Comparison of ENCODE assay signal across 10 cellular contexts in the genomic region with DNA sequence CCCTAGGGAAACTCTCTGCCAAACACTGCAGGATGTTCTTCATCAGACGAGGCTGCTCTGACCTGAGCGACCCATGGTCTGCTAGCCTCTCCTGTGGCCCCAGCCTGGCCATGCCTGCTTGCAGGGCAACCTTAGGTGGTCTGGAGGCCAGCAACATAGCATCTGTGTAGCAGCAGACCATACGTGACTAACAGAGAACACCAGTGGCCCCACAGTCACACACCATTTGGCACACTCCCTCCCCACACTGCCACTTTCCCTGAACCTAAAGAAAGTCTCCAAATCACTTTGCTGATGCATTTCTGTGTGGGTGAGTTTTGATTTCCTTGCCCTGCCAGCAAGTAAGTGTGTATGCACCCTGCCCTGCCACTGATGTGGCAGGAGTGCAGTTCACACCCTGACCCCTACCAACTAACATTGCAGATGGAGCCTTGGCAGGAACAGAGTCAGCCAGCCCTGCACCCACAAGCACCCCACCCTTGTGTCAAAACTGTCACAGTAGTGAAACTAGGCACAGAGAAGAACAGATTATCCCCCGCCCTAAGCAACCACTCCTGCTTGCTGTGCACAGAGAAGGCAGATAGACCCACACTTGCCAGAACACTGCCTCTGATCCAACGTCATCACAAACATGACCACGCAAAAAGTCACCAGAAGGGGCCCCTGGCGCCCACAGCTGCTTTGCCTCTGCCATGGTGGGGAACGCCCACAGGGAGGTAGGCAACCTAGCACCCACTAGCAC.
"Had no signal": no experiment of that assay in that cellular context is flagged by ENCODE, and none has a peak within 500 bp of the region (broad histone marks: within the 10 kb centered on the region; RNA-seq: fewer than 3 reads in every experiment).

No MANE protein-coding gene starts in this region.

- H3K4me3 ChIP-seq: GM23338 had no signal

- FAIRE-seq: H1, H54, HepG2, HTR-8/SVneo had no signal

- H3K27ac ChIP-seq: KMS-11 had no signal

- DNase-seq: H9, HCEC 1CT, Karpas-422, KBM-7 had no signal

- H3K4me2 ChIP-seq: GM23338, KMS-11 had no signal

- H3K9ac ChIP-seq: KMS-11 had no signal

- H2AFZ ChIP-seq: GM23338 had no signal

- ATAC-seq: GM23338, HepG2 had no signal
